Comparison of ENCODE assay signal across 8 cellular contexts in genomic region chr1:52602328-52603300, GRCh38. TPM values are rescaled to one million over a fixed set of nuclear protein-coding genes. Genes with fewer than 3 reads are reported as not detected.
DNase-seq lines count a peak whose midpoint lies in the region; ATAC-seq and TF ChIP-seq lines count a peak whose summit lies in the region.

TSS of gene GPX7 (plus strand) at chr1:52602371. CDS start at chr1:52602410, 39 bp downstream.

- H4K20me1 ChIP-seq in hepatocyte (ENCODE audit: insufficient read depth, poor library complexity, severe bottlenecking), result no peaks in the 10 kb centered on the region

- peak; percentile 9 to 40 for DNase-seq in NCI-H2081 (lab: John Stamatoyannopoulos, UW)
- no peak for DNase-seq in NCI-H2081 treated with DMSO at 0.1 percent for 48 hours (lab: John Stamatoyannopoulos, UW)
- DNase-seq in T follicular helper cell (ENCODE audit: low read depth), result peak; percentile 42
- peak; percentile 52 for DNase-seq in hepatocyte (ENCODE audit: low spot score)
- DNase-seq in renal cortical epithelial cell (ENCODE audit: low read depth), result no peak

- no peaks in the 10 kb centered on the region for H3K9me3 ChIP-seq in hepatocyte (ENCODE audit: low read depth)

- H2AFZ ChIP-seq in hepatocyte, result peak within 1 kb of the TSS; percentile 95

- H3K36me3 ChIP-seq in hepatocyte (replicated peaks; ENCODE audit: insufficient read depth, low read depth), result no peaks in the 10 kb centered on the region
- no peaks in the 10 kb centered on the region for H3K36me3 ChIP-seq in urinary bladder (ENCODE audit: insufficient read depth)

- peak within 1 kb of the TSS; percentile 33 for H3K4me3 ChIP-seq in hepatocyte
- peak within 1 kb of the TSS; percentile 57 for H3K4me3 ChIP-seq in urinary bladder (ENCODE audit: low read depth, low read length)

- H3K27ac ChIP-seq in angular gyrus (ENCODE audit: low read depth, low read length), result peak within 1 kb of the TSS; percentile 49
- H3K27ac ChIP-seq in hepatocyte, result peak within 1 kb of the TSS; percentile 64
- H3K27ac ChIP-seq in urinary bladder (ENCODE audit: low read depth), result peak within 1 kb of the TSS; percentile 44

- no peaks in the 10 kb centered on the region for H3K9me2 ChIP-seq in hepatocyte (replicated peaks; ENCODE audit: insufficient read depth)

- 15% methylated on average over 52 of the region's 90 CpGs for WGBS in hepatocyte (ENCODE audit: low lambda C conversion rate, missing lambda C conversion rate)
- 4% methylated on average over 90 of the region's 90 CpGs for WGBS in urinary bladder

- peak within 1 kb of the TSS; percentile 98 for H3K4me2 ChIP-seq in hepatocyte

- ATAC-seq in GM19324 (IDR thresholded peaks at IDR 0.05; ENCODE audit: low FRiP score, unreplicated experiment), result no peak

- H3K79me2 ChIP-seq in hepatocyte, result peaks cover 11% of the 10 kb centered on the region

- H3K4me1 ChIP-seq in hepatocyte (ENCODE audit: insufficient read depth), result peaks cover 25% of the 10 kb centered on the region
- H3K4me1 ChIP-seq in urinary bladder (ENCODE audit: insufficient read depth), result no peaks in the 10 kb centered on the region

- no peak for TF ChIP-seq CTCF in hepatocyte (IDR thresholded peaks at IDR 0.05; ENCODE audit: poor library complexity)

- H3K27me3 ChIP-seq in hepatocyte, result no peaks in the 10 kb centered on the region

RNA-seq across cellular contexts. Expression of gene GPX7, which starts in this region (rescaled TPM):
- total RNA-seq in hepatocyte (76.3 and 78.9 TPM in 2 replicates), renal cortical epithelial cell (23.7 and 26.9 TPM in 2 replicates), urinary bladder (55.4 TPM)
- polyA plus RNA-seq in hepatocyte (56.4 and 58.0 TPM in 2 replicates), urinary bladder (19.5 TPM)

Comparison
In these comparisons a context has a peak if more than half of its experiments do, and no peak if none do; other contexts are left out.
1. DNase-seq: peak in NCI-H2081 (2 of 2), T follicular helper cell (single experiment) and hepatocyte (single experiment); none in NCI-H2081 treated with DMSO at 0.1 percent for 48 hours (single experiment) and renal cortical epithelial cell (single experiment).
2. Peak in every context shown above with its lines, with median percentiles within 50 percentile points of each other: H3K27ac ChIP-seq.